In the genomic region with DNA sequence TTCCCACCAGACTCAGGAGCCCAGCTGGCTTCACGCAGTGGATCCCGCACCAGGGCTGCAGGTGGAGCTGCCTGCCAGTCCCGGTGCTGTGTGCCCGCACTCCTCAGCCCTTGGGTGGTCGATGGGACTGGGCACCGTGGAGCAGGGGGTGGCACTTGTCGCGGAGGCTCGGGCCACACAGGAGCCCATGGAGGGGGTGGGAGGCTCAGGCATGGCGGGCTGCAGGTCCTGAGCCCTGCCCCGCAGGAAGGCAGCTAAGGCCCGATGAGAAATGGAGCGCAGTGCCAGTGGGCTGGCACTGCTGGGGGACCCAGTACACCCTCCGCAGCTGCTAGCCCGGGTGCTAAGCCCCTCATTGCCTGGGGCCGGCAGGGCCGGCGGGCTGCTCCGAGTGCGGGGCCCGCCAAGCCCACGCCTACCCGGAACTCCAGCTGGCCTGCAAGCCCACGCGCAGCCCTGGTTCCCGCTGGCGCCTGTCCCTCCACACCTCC, we compare ENCODE assay signal across 9 cellular contexts. TPM values are rescaled to one million over a fixed set of nuclear protein-coding genes. Genes with fewer than 3 reads are reported as not detected.
"Had no signal": no experiment of that assay in that cellular context is flagged by ENCODE, and none has a peak within 500 bp of the region (broad histone marks: within the 10 kb centered on the region; RNA-seq: fewer than 3 reads in every experiment).

No MANE protein-coding gene starts in this region.

RNA-seq across cellular contexts. Expression of gene CXCL11, which starts 14.7 kb away (rescaled TPM):
- total RNA-seq: PC-3, Peyer's patch, Right ventricle myocardium inferior, Right ventricle myocardium superior, SJCRH30, SJSA1 had no signal

RNA-seq across cellular contexts. Expression of gene ART3, which starts 23.9 kb away (rescaled TPM):
- total RNA-seq: OCI-LY7, PC-3 had no signal

RNA-seq across cellular contexts. Expression of gene CXCL10, which starts 27.3 kb away (rescaled TPM):
- total RNA-seq: OCI-LY7, PC-3, Right ventricle myocardium inferior, Right ventricle myocardium superior, SJCRH30, SK-MEL-5 had no signal

RNA-seq across cellular contexts. Expression of gene CXCL9, which starts 43.3 kb away (rescaled TPM):
- total RNA-seq: PC-3, RPMI7951, SJCRH30, SJSA1 had no signal
